1 cellular context compared by ENCODE assay signal in genomic region chr14:36518586-36519430, GRCh38.
TF ChIP-seq lines count a peak whose summit lies in the region.

No MANE protein-coding gene starts in this region.

TF ChIP-seq in WTC11, 78 proteins besides CTCF, POLR2A, EP300 and RAD21 (continued from another document):
- TF ChIP-seq, protein P1, sequence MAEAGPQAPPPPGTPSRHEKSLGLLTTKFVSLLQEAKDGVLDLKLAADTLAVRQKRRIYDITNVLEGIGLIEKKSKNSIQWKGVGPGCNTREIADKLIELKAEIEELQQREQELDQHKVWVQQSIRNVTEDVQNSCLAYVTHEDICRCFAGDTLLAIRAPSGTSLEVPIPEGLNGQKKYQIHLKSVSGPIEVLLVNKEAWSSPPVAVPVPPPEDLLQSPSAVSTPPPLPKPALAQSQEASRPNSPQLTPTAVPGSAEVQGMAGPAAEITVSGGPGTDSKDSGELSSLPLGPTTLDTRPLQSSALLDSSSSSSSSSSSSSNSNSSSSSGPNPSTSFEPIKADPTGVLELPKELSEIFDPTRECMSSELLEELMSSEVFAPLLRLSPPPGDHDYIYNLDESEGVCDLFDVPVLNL (CRISPR knock-in tag; IDR thresholded peaks at IDR 0.05; ENCODE audit: borderline replicate concordance, low read depth), result no peak
- no peak for TF ChIP-seq ZNF121 (CRISPR knock-in tag; IDR thresholded peaks at IDR 0.05)
